ENCODE assay signal across 13 cellular contexts in the genomic region with DNA sequence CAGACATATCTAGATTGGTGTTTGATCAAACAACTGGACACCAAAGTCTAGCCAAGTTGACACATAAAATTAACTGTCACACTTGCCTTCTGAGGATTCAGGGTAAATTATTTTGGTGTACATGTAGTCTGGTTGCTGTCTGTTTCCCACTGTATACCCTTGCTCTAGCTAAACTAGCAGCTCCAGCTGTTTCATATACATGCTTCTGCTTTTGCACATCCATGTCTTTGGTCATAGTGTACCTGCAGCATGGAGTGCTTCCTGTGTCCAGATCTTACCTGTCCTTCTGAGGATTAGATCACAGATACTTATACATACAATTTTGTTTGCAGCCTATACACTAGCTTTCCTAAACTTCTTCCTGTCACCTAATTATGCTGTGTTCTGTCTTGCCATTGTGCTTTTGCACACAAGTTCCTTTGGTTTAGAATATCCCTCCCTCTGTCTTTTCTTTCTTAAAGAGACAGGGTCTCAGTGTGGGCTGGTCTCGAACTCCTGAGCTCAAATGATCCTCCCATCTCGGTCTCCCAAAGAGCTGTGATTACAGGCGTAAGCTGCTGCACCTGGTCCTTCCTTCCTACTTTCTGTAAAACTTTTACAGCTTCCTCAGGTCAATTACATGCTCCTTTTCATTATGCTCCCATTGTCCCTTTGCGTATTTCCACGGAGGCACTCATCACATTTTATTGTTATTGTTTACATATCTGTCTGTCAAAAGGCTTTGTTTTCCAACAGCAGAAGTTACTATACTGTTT. TPM values are rescaled to one million over a fixed set of nuclear protein-coding genes. Genes with fewer than 3 reads are reported as not detected.
DNase-seq lines count a peak whose midpoint lies in the region; ATAC-seq and TF ChIP-seq lines count a peak whose summit lies in the region.
"Had no signal": no experiment of that assay in that cellular context is flagged by ENCODE, and none has a peak within 500 bp of the region (broad histone marks: within the 10 kb centered on the region; RNA-seq: fewer than 3 reads in every experiment).

No MANE protein-coding gene starts in this region.

- TF ChIP-seq CTCF in prostate gland (IDR thresholded peaks at IDR 0.05) = no peak
- no peak for TF ChIP-seq CTCF in tibial artery (IDR thresholded peaks at IDR 0.05)

- H3K4me3 ChIP-seq in prostate gland = no peak overlapping the region
- H3K4me3 ChIP-seq in tibial artery = no peak overlapping the region

- ATAC-seq in GM18909 (IDR thresholded peaks at IDR 0.05; ENCODE audit: poor library complexity, unreplicated experiment) (peak; percentile 50), HG02943 (IDR thresholded peaks at IDR 0.05; ENCODE audit: low read depth, unreplicated experiment) (peak; percentile 37)

- WGBS in prostate gland = 49% methylated on average over 5 of the region's 5 CpGs

- H3K4me1 ChIP-seq in prostate gland (replicated peaks) (no peaks in the 10 kb centered on the region), tibial artery (peaks cover 0 to 11% (median 0%) of the 10 kb centered on the region in 4 donors)

- H3K9me3 ChIP-seq in prostate gland (no peaks in the 10 kb centered on the region), tibial artery (no peaks in the 10 kb centered on the region)

- DNase-seq in dermis blood vessel endothelial cell (peak; percentile 15), prostate gland (ENCODE audit: low spot score) (no peak), tibial artery (no peak), T-helper 2 cell (no peak), NCI-H1930 (lab: John Stamatoyannopoulos, UW) (no peak), erythroblast (lab: John Stamatoyannopoulos, UW) (no peak)
- DNase-seq: activated CD8-positive, alpha-beta memory T cell treated with anti-CD3 and anti-CD28 coated beads for 24 hours; activated effector memory CD4-positive, alpha-beta T cell treated with anti-CD3 and anti-CD28 coated beads, Interleukin-2, amount 50 U/mL, for 16 hours; effector CD4-positive, alpha-beta T cell; NCI-H2107; SHP77 treated with DMSO at 0.1 percent for 48 hours had no signal

- no peak for TF ChIP-seq POLR2A in prostate gland (IDR thresholded peaks at IDR 0.05)
- no peak for TF ChIP-seq POLR2A in erythroblast (IDR thresholded peaks at IDR 0.05; ENCODE audit: low read length)

- H3K27ac ChIP-seq in prostate gland = peak overlapping the region; percentile 1 to 15
- H3K27ac ChIP-seq in tibial artery = no peak overlapping the region

- H3K36me3 ChIP-seq in prostate gland = no peaks in the 10 kb centered on the region
- no peaks in the 10 kb centered on the region for H3K36me3 ChIP-seq in tibial artery

- intact Hi-C loops in prostate gland (cut with DNase I) = no loop called here
- intact Hi-C loops in tibial artery (cut with DNase I; ENCODE audit: low total_unique reads) = no loop called here

- no peaks in the 10 kb centered on the region for H3K27me3 ChIP-seq in prostate gland (replicated peaks; ENCODE audit: insufficient read depth)
- no peaks in the 10 kb centered on the region for H3K27me3 ChIP-seq in tibial artery

RNA-seq across cellular contexts. Expression of gene TPST1, which starts 33.8 kb away (rescaled TPM):
- total RNA-seq in dermis blood vessel endothelial cell = 38.5 and 42.5 TPM in 2 replicates
- 10 to 100 TPM in 1 of 2 donors, 1 to 10 TPM in 1; 9.9 to 21.4 TPM for total RNA-seq in prostate gland

Comparison
In these comparisons a context has a peak if more than half of its experiments do, and no peak if none do; other contexts are left out.
1. H3K27ac ChIP-seq: peak in prostate gland (2 of 2); none in tibial artery (0 of 2).